Comparison of ENCODE assay signal across 1 cellular context in genomic region chr19:33392341-33393285, GRCh38.
TF ChIP-seq lines count a peak whose summit lies in the region.

No MANE protein-coding gene starts in this region.

TF ChIP-seq in HepG2, 621 proteins besides CTCF, POLR2A, EP300 and RAD21 (continued from another document and continues in another):
- TF ChIP-seq CSRNP2 (CRISPR knock-in tag; conservative IDR thresholded peaks at IDR 0.05; ENCODE audit: low read depth) (peak; percentile 96; the same call in 1 of the 2 replicates), FOXP4 (CRISPR knock-in tag; IDR thresholded peaks at IDR 0.05) (peak; percentile 91), ZIK1 (CRISPR knock-in tag; IDR thresholded peaks at IDR 0.05; ENCODE audit: borderline replicate concordance, low read depth) (peak; percentile 99), ZNF431 (CRISPR knock-in tag; IDR thresholded peaks at IDR 0.05; ENCODE audit: borderline replicate concordance, low read depth) (peak; percentile 99), MTF1 (CRISPR knock-in tag; IDR thresholded peaks at IDR 0.05) (peak; percentile 98), ZBTB42 (CRISPR knock-in tag; IDR thresholded peaks at IDR 0.05) (peak; percentile 98), ZNF607 (CRISPR knock-in tag; IDR thresholded peaks at IDR 0.05; ENCODE audit: borderline replicate concordance) (peak; percentile 100), ZNF660 (CRISPR knock-in tag; IDR thresholded peaks at IDR 0.05; ENCODE audit: borderline replicate concordance, low read depth) (peak; percentile 85; the same call in 1 of the 2 replicates), MIER3 (CRISPR knock-in tag; IDR thresholded peaks at IDR 0.05; ENCODE audit: borderline replicate concordance) (peak; percentile 60; the same call in 1 of the 2 replicates), HOMEZ (CRISPR knock-in tag; IDR thresholded peaks at IDR 0.05; ENCODE audit: low read depth) (peak; percentile 75), POLR2AphosphoS2 (IDR thresholded peaks at IDR 0.05; ENCODE audit: low read depth, low read length) (no peak), ZNF546 (CRISPR knock-in tag; conservative IDR thresholded peaks at IDR 0.05) (peak; percentile 100), IKZF5 (CRISPR knock-in tag; IDR thresholded peaks at IDR 0.05) (peak; percentile 98), NRL (CRISPR knock-in tag; IDR thresholded peaks at IDR 0.05; ENCODE audit: borderline replicate concordance) (peak; percentile 100), MAFK (conservative IDR thresholded peaks at IDR 0.05 in 1 of 2, IDR thresholded peaks at IDR 0.05 in 1 of 2; ENCODE audit: low read length in 2 of 2) (no peak), ZFP41 (CRISPR knock-in tag; IDR thresholded peaks at IDR 0.05; ENCODE audit: borderline replicate concordance) (peak; percentile 97), PHF20 (CRISPR knock-in tag; IDR thresholded peaks at IDR 0.05) (peak; percentile 71), RBM22 (optimal IDR thresholded peaks at IDR 0.05; ENCODE audit: low read length) (peak; percentile 61), ZNF256 (CRISPR knock-in tag; conservative IDR thresholded peaks at IDR 0.05) (peak; percentile 99), TFDP2 (CRISPR knock-in tag; IDR thresholded peaks at IDR 0.05) (peak; percentile 97), THAP11 (CRISPR knock-in tag; IDR thresholded peaks at IDR 0.05) (peak; percentile 84), TP53 (CRISPR knock-in tag; conservative IDR thresholded peaks at IDR 0.05) (peak; percentile 93), PHF21A (CRISPR knock-in tag; IDR thresholded peaks at IDR 0.05) (peak; percentile 99), MED8 (CRISPR knock-in tag; IDR thresholded peaks at IDR 0.05; ENCODE audit: insufficient replicate concordance) (peak; percentile 99), CENPX (CRISPR knock-in tag; IDR thresholded peaks at IDR 0.05) (no peak), ZNF782 (CRISPR knock-in tag; IDR thresholded peaks at IDR 0.05; ENCODE audit: borderline replicate concordance) (peak; percentile 99), HNF4G (IDR thresholded peaks at IDR 0.05; ENCODE audit: borderline replicate concordance, low read depth, low read length) (peak; percentile 68; the same call in 1 of the 2 replicates), HNF4G (CRISPR knock-in tag; IDR thresholded peaks at IDR 0.05; ENCODE audit: borderline replicate concordance, low read depth) (peak; percentile 94), ZBTB49 (CRISPR knock-in tag; IDR thresholded peaks at IDR 0.05; ENCODE audit: borderline replicate concordance) (peak; percentile 78; the same call in 1 of the 2 replicates), ZNF230 (CRISPR knock-in tag; IDR thresholded peaks at IDR 0.05) (peak; percentile 100), TEAD2 (CRISPR knock-in tag; IDR thresholded peaks at IDR 0.05) (peak; percentile 96), ZNF549 (CRISPR knock-in tag; IDR thresholded peaks at IDR 0.05) (peak; percentile 92), SRSF9 (IDR thresholded peaks at IDR 0.05; ENCODE audit: borderline replicate concordance, insufficient read depth, low read depth, low read length, poor library complexity, severe bottlenecking) (no peak), GLI4 (CRISPR knock-in tag; IDR thresholded peaks at IDR 0.05; ENCODE audit: borderline replicate concordance) (peak; percentile 99), PPARG (CRISPR knock-in tag; conservative IDR thresholded peaks at IDR 0.05) (peak; percentile 91), ZBTB40 (IDR thresholded peaks at IDR 0.05) (no peak), ZBTB40 (CRISPR knock-in tag; IDR thresholded peaks at IDR 0.05) (peak; percentile 97), PTBP1 (IDR thresholded peaks at IDR 0.05; ENCODE audit: low read depth, low read length, poor library complexity, severe bottlenecking) (no peak), AGO2 (optimal IDR thresholded peaks at IDR 0.05; ENCODE audit: low read depth, low read length) (peak; percentile 70), ZNF160 (CRISPR knock-in tag; IDR thresholded peaks at IDR 0.05) (peak; percentile 97; the same call in 1 of the 2 replicates), RXRB (CRISPR knock-in tag; IDR thresholded peaks at IDR 0.05; ENCODE audit: borderline replicate concordance) (peak; percentile 94)
